8 cellular contexts compared by ENCODE assay signal in genomic region chr9:41357350-41357748, GRCh38.
DNase-seq lines count a peak whose midpoint lies in the region; ATAC-seq, FAIRE-seq and TF ChIP-seq lines count a peak whose summit lies in the region.
"Not testable (repeated sequence)": the region's sequence is repeated elsewhere in the genome, so short reads cannot be mapped to it uniquely, and the experiment has no call there.

No MANE protein-coding gene starts in this region.

- CTCF ChIA-PET in A549 (lab: Yijun Ruan, JAX); Panc1 (lab: Charles Lee); activated CD4-positive, alpha-beta memory T cell treated with anti-CD3 and anti-CD28 coated beads, Interleukin-2, amount 10 ng/mL, durations not matched to agents 7 days and 5 days (lab: Charles Lee): not testable (repeated sequence)

- not testable (repeated sequence) for H3K36me3 ChIP-seq in Panc1 (ENCODE audit: control insufficient read depth, insufficient read depth, low read length); lower lobe of right lung

- not testable (repeated sequence) for H3K27me3 ChIP-seq in Panc1 (ENCODE audit: control insufficient read depth, insufficient read depth, low read length); lower lobe of right lung (ENCODE audit: low read depth)

- not testable (repeated sequence) for TF ChIP-seq POLR2A in A549 (IDR thresholded peaks at IDR 0.05; ENCODE audit: low read length)

- not testable (repeated sequence) for H3K27me3 Mint-ChIP-seq in activated CD4-positive, alpha-beta memory T cell treated with anti-CD3 and anti-CD28 coated beads, Interleukin-2, amount 10 ng/mL, durations not matched to agents 7 days and 5 days

- not testable (repeated sequence) for H3K9me3 Mint-ChIP-seq in activated CD4-positive, alpha-beta memory T cell treated with anti-CD3 and anti-CD28 coated beads, Interleukin-2, amount 10 ng/mL, durations not matched to agents 7 days and 5 days; stimulated activated effector memory CD8-positive, alpha-beta T cell treated with anti-CD3 and anti-CD28 coated beads, Interleukin-12 subunit alpha, Interleukin-12 subunit beta, amount 100 ng/mL, for 72 hours

- not testable (repeated sequence) for FAIRE-seq in A549 (lab: Jason Lieb, UNC)

- DNase-seq in A549 (ENCODE audit: low read depth in 1 of 2, low spot score in 1 of 2); Panc1 (ENCODE audit: low read depth, low spot score); activated CD4-positive, alpha-beta memory T cell treated with anti-CD3 and anti-CD28 coated beads, Interleukin-2, amount 10 ng/mL, durations not matched to agents 7 days and 5 days; stimulated activated effector memory CD8-positive, alpha-beta T cell treated with anti-CD3 and anti-CD28 coated beads, Interleukin-12 subunit alpha, Interleukin-12 subunit beta, amount 100 ng/mL, for 72 hours (ENCODE audit: low spot score in 2 of 2): not testable (repeated sequence)
- peak; percentile 47 for DNase-seq in DMS53 (lab: John Stamatoyannopoulos, UW)
- peak; percentile 63 for DNase-seq in activated effector memory CD4-positive, alpha-beta T cell treated with anti-CD3 and anti-CD28 coated beads, Interleukin-2, amount 50 U/mL, for 16 hours
- DNase-seq in coronary artery (ENCODE audit: low spot score), result peak; percentile 2
- peak; percentile 16 for DNase-seq in lower lobe of right lung

- H3K4me3 Mint-ChIP-seq in activated CD4-positive, alpha-beta memory T cell treated with anti-CD3 and anti-CD28 coated beads, Interleukin-2, amount 10 ng/mL, durations not matched to agents 7 days and 5 days, result peak overlapping the region; percentile 99
- H3K4me3 Mint-ChIP-seq in stimulated activated effector memory CD8-positive, alpha-beta T cell treated with anti-CD3 and anti-CD28 coated beads, Interleukin-12 subunit alpha, Interleukin-12 subunit beta, amount 100 ng/mL, for 72 hours, result peak overlapping the region; percentile 83

- not testable (repeated sequence) for H3K27ac ChIP-seq in A549; Panc1 (ENCODE audit: low read length); coronary artery; lower lobe of right lung

- peak overlapping the region; percentile 67 for H3K27ac Mint-ChIP-seq in activated CD4-positive, alpha-beta memory T cell treated with anti-CD3 and anti-CD28 coated beads, Interleukin-2, amount 10 ng/mL, durations not matched to agents 7 days and 5 days
- peak overlapping the region; percentile 43 for H3K27ac Mint-ChIP-seq in stimulated activated effector memory CD8-positive, alpha-beta T cell treated with anti-CD3 and anti-CD28 coated beads, Interleukin-12 subunit alpha, Interleukin-12 subunit beta, amount 100 ng/mL, for 72 hours

- TSS peak; percentile 87 for BruUV-seq in Panc1 (replicated peaks; lab: Mats Ljungman, UMichigan)

- not testable (repeated sequence) for H3K36me3 Mint-ChIP-seq in activated CD4-positive, alpha-beta memory T cell treated with anti-CD3 and anti-CD28 coated beads, Interleukin-2, amount 10 ng/mL, durations not matched to agents 7 days and 5 days (ENCODE audit: low read depth)
- peaks cover 10% of the 10 kb centered on the region for H3K36me3 Mint-ChIP-seq in stimulated activated effector memory CD8-positive, alpha-beta T cell treated with anti-CD3 and anti-CD28 coated beads, Interleukin-12 subunit alpha, Interleukin-12 subunit beta, amount 100 ng/mL, for 72 hours

- H3K9me3 ChIP-seq in A549; Panc1 (ENCODE audit: control insufficient read depth, insufficient read depth, low read depth, low read length); lower lobe of right lung: not testable (repeated sequence)

- TF ChIP-seq EP300 in A549 (IDR thresholded peaks at IDR 0.05), result not testable (repeated sequence)

- H3K4me1 ChIP-seq in A549; Panc1 (ENCODE audit: control insufficient read depth, insufficient read depth, low read length); lower lobe of right lung: not testable (repeated sequence)

- 85% methylated on average over 18 of the region's 21 CpGs for WGBS in A549 (ENCODE audit: missing lambda C conversion rate)

- POLR2A ChIA-PET in A549 (lab: Yijun Ruan, JAX); Panc1 (lab: Charles Lee); activated CD4-positive, alpha-beta memory T cell treated with anti-CD3 and anti-CD28 coated beads, Interleukin-2, amount 10 ng/mL, durations not matched to agents 7 days and 5 days (lab: Charles Lee): not testable (repeated sequence)

- not testable (repeated sequence) for TF ChIP-seq RAD21 in A549 (conservative IDR thresholded peaks at IDR 0.05 in 1 of 2, IDR thresholded peaks at IDR 0.05 in 1 of 2)

- not testable (repeated sequence) for TF ChIP-seq CTCF in A549 (IDR thresholded peaks at IDR 0.05); Panc1 (IDR thresholded peaks at IDR 0.05); coronary artery (IDR thresholded peaks at IDR 0.05); lower lobe of right lung (IDR thresholded peaks at IDR 0.05)

- H3K4me3 ChIP-seq in A549, coronary artery, lower lobe of right lung: not testable (repeated sequence)
- peak overlapping the region; percentile 43 to 52; a peak in 3 of 4 replicates for H3K4me3 ChIP-seq in Panc1 (ENCODE audit: low read depth in 2 of 2, low read length in 2 of 2)

- ATAC-seq in A549; Panc1; lower lobe of right lung; stimulated activated effector memory CD8-positive, alpha-beta T cell treated with anti-CD3 and anti-CD28 coated beads, Interleukin-12 subunit alpha, Interleukin-12 subunit beta, amount 100 ng/mL, for 72 hours: not testable (repeated sequence)

- in situ Hi-C loops in Panc1 (cut with HindIII; ENCODE audit: low pct_unique_long_range_greater_than_20kb, low sequenced_read_pairs), result not testable (repeated sequence)

- H3K4me1 Mint-ChIP-seq in activated CD4-positive, alpha-beta memory T cell treated with anti-CD3 and anti-CD28 coated beads, Interleukin-2, amount 10 ng/mL, durations not matched to agents 7 days and 5 days, result peaks cover 13% of the 10 kb centered on the region
- not testable (repeated sequence) for H3K4me1 Mint-ChIP-seq in stimulated activated effector memory CD8-positive, alpha-beta T cell treated with anti-CD3 and anti-CD28 coated beads, Interleukin-12 subunit alpha, Interleukin-12 subunit beta, amount 100 ng/mL, for 72 hours

- peak overlapping the region; percentile 71; the same call in 2 of the 3 replicates for H3K4me2 ChIP-seq in A549

- intact Hi-C loops in Panc1 (cut with micrococcal nuclease; ENCODE audit: unreplicated experiment); lower lobe of right lung (cut with DNase I): not testable (repeated sequence)
